ENCODE assay signal across 8 cellular contexts in the genomic region with DNA sequence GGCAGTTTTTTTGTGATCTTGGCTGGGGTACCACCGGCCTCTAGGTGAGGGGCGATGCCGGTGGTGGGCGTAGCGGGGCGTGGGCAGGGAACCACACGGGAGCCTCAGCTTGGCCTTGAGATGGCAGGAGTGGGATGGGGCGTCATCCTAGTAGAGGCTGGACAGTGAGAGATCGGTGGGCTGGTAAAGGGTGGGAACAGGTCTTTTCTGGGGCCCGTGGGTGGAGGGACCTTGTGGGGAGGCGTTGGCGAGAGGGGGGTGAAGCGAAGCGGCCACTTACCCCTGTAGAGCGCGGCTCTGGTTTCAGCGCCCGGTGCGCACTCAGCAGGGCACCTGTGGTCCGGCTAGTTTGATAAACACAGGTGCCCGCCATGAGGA. TPM values are rescaled to one million over a fixed set of nuclear protein-coding genes. Genes with fewer than 3 reads are reported as not detected.
DNase-seq lines count a peak whose midpoint lies in the region; ATAC-seq and TF ChIP-seq lines count a peak whose summit lies in the region.

No MANE protein-coding gene starts in this region.

- no peaks in the 10 kb centered on the region for H3K9me3 ChIP-seq in SJSA1 (replicated peaks)

- no peak for TF ChIP-seq CTCF in fibroblast of mammary gland (conservative IDR thresholded peaks at IDR 0.05; ENCODE audit: control insufficient read depth, insufficient read depth, low read depth, low read length)

- H3K36me3 ChIP-seq in SJSA1, result peaks cover 3% of the 10 kb centered on the region; the same call in 1 of the 2 replicates

- peak; percentile 12 for ATAC-seq in GM19035 (IDR thresholded peaks at IDR 0.05; ENCODE audit: unreplicated experiment)

- no peak overlapping the region for H3K27ac ChIP-seq in SJSA1

- H3K4me1 ChIP-seq in SJSA1 (replicated peaks), result peaks cover 17% of the 10 kb centered on the region

- no peaks in the 10 kb centered on the region for H3K27me3 ChIP-seq in SJSA1 (replicated peaks)

- peak overlapping the region; percentile 42 for H3K4me3 ChIP-seq in SJSA1
- H3K4me3 ChIP-seq in fibroblast of mammary gland (ENCODE audit: control insufficient read depth, low read depth, low read length), result peak overlapping the region; percentile 33
- peak overlapping the region; percentile 48 for H3K4me3 ChIP-seq in skeletal muscle cell (ENCODE audit: low read depth, low read length)

- DNase-seq in SJSA1 (ENCODE audit: low read depth in 1 of 2, low spot score in 2 of 2), result no peak
- no peak for DNase-seq in fibroblast of mammary gland (ENCODE audit: low read depth)
- no peak for DNase-seq in skeletal muscle cell (ENCODE audit: low read depth)
- no peak for DNase-seq in NCI-H82 (lab: John Stamatoyannopoulos, UW)
- DNase-seq in SK-N-DZ (ENCODE audit: low spot score), result no peak
- DNase-seq in NCI-H146 (lab: John Stamatoyannopoulos, UW), result no peak
- DNase-seq in amniotic stem cell (lab: John Stamatoyannopoulos, UW), result no peak

RNA-seq across cellular contexts. Expression of a gene that starts 12.0 kb away (rescaled TPM):
- 9.0 and 11.4 TPM in 2 replicates for total RNA-seq in SJSA1 (2014; rRNA removed; shearing (Covaris generic))
- not detected in 2 replicates for polyA plus RNA-seq in SK-N-DZ (2014; cell fraction: cytosol; rRNA removed)
- 0.06 TPM in 1 of 2 replicates, not detected in the other for polyA plus RNA-seq in SK-N-DZ (2014; cell fraction: nucleus; rRNA removed)

RNA-seq across cellular contexts. Expression of a gene that starts 53.0 kb away (rescaled TPM):
- 14.3 and 23.3 TPM in 2 replicates for total RNA-seq in SJSA1 (2014; rRNA removed; shearing (Covaris generic))
- 28.7 and 29.1 TPM in 2 replicates for polyA plus RNA-seq in SK-N-DZ (2014; cell fraction: cytosol; rRNA removed)
- polyA plus RNA-seq in SK-N-DZ (2014; cell fraction: nucleus; rRNA removed), result 28.0 and 29.4 TPM in 2 replicates
